Comparison of ENCODE assay signal across 1 cellular context in the genomic region with DNA sequence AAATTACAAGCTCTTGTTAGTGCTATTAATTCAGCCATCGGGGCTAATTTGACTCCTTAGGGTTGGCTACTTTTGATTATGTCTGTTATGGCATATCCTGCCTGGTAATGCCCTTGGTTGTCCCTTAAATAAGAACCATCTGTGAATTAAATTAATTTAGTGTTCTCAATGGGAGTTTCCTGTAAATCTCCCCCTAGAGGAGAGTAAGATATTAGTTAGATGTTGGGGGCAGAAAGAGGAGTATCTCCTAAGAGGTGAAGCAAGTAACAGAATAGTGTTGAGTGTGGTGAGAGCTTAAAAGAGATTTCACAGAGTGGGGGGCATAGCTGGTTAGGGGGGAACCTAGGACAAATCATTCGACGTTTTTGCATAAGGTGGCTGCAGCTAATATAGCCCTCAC.
TF ChIP-seq lines count a peak whose summit lies in the region.

No MANE protein-coding gene starts in this region.

TF ChIP-seq in H1, 55 proteins besides CTCF, POLR2A, EP300 and RAD21:
- TF ChIP-seq SIX5 (IDR thresholded peaks at IDR 0.05; ENCODE audit: low read depth, low read length) (no peak), HDAC6 (IDR thresholded peaks at IDR 0.05; ENCODE audit: low read depth, low read length) (no peak), SIN3A (conservative IDR thresholded peaks at IDR 0.05 in 1 of 2, IDR thresholded peaks at IDR 0.05 in 1 of 2; ENCODE audit: low read depth in 1 of 2, low read length in 2 of 2) (no peak)
- TF ChIP-seq, protein P1, sequence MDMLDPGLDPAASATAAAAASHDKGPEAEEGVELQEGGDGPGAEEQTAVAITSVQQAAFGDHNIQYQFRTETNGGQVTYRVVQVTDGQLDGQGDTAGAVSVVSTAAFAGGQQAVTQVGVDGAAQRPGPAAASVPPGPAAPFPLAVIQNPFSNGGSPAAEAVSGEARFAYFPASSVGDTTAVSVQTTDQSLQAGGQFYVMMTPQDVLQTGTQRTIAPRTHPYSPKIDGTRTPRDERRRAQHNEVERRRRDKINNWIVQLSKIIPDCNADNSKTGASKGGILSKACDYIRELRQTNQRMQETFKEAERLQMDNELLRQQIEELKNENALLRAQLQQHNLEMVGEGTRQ (IDR thresholded peaks at IDR 0.05; ENCODE audit: low read length) = no peak
- TF ChIP-seq, protein P2, sequence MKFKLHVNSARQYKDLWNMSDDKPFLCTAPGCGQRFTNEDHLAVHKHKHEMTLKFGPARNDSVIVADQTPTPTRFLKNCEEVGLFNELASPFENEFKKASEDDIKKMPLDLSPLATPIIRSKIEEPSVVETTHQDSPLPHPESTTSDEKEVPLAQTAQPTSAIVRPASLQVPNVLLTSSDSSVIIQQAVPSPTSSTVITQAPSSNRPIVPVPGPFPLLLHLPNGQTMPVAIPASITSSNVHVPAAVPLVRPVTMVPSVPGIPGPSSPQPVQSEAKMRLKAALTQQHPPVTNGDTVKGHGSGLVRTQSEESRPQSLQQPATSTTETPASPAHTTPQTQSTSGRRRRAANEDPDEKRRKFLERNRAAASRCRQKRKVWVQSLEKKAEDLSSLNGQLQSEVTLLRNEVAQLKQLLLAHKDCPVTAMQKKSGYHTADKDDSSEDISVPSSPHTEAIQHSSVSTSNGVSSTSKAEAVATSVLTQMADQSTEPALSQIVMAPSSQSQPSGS (IDR thresholded peaks at IDR 0.05; ENCODE audit: low read length) = no peak
TF ChIP-seq in H1: peak in this region for 0.
